18 cellular contexts compared by ENCODE assay signal in the genomic region with DNA sequence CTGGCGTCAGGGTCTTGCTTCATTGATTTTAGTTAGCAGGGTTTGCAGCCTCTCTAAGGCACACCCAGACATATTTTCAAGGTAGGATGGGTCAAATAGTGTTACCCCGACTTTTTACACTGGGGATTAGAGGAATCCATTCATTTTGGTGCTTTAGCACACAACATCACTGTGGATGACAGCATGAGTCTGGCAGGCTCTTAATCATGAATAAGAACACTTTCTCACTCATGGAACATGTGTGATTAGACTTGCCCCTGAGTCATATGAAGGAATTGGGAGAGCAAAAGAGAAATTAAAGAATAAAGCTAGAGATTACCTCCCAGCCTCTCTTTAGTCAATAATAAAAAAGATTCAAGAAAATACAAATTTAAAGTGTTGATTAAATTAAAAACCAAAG.
"Had no signal": no experiment of that assay in that cellular context is flagged by ENCODE, and none has a peak within 500 bp of the region (broad histone marks: within the 10 kb centered on the region; RNA-seq: fewer than 3 reads in every experiment).

No MANE protein-coding gene starts in this region.

- H3K36me3 Mint-ChIP-seq: activated CD4-positive, alpha-beta memory T cell treated with anti-CD3 and anti-CD28 coated beads for 36 hours; activated naive CD8-positive, alpha-beta T cell treated with anti-CD3 and anti-CD28 coated beads for 36 hours; immature natural killer cell; memory B cell; natural killer cell treated with Interleukin-12 subunit alpha and Interleukin-12 subunit beta and Interleukin-15 and Interleukin-18, amount 100 ng/mL, for 72 hours; stimulated activated memory B cell treated with anti-CD40 and anti-IgM and Interleukin-4, amounts not matched to agents 10 μg/mL and 1 μg/mL and 100 μg/mL, for 72 hours had no signal

- H3K27me3 Mint-ChIP-seq: activated CD4-positive, alpha-beta memory T cell treated with anti-CD3 and anti-CD28 coated beads for 36 hours; activated naive CD8-positive, alpha-beta T cell treated with anti-CD3 and anti-CD28 coated beads for 36 hours; memory B cell; natural killer cell treated with Interleukin-12 subunit alpha and Interleukin-12 subunit beta and Interleukin-15 and Interleukin-18, amount 100 ng/mL, for 72 hours; progenitor cell of endocrine pancreas; stimulated activated memory B cell treated with anti-CD40 and anti-IgM and Interleukin-4, amounts not matched to agents 10 μg/mL and 1 μg/mL and 100 μg/mL, for 72 hours had no signal

- H3K4me1 Mint-ChIP-seq: activated naive CD8-positive, alpha-beta T cell treated with anti-CD3 and anti-CD28 coated beads for 36 hours; immature natural killer cell; memory B cell; stimulated activated memory B cell treated with anti-CD40 and anti-IgM and Interleukin-4, amounts not matched to agents 10 μg/mL and 1 μg/mL and 100 μg/mL, for 72 hours had no signal

- H3K4me3 ChIP-seq: left lung had no signal

- H3K27me3 ChIP-seq: left lung had no signal

- H3K4me3 Mint-ChIP-seq: activated CD4-positive, alpha-beta memory T cell treated with anti-CD3 and anti-CD28 coated beads for 36 hours; activated naive CD8-positive, alpha-beta T cell treated with anti-CD3 and anti-CD28 coated beads for 36 hours; immature natural killer cell; memory B cell; natural killer cell treated with Interleukin-12 subunit alpha and Interleukin-12 subunit beta and Interleukin-15 and Interleukin-18, amount 100 ng/mL, for 72 hours; stimulated activated memory B cell treated with anti-CD40 and anti-IgM and Interleukin-4, amounts not matched to agents 10 μg/mL and 1 μg/mL and 100 μg/mL, for 72 hours had no signal

- ATAC-seq: left lung; natural killer cell treated with Interleukin-12 subunit alpha and Interleukin-12 subunit beta and Interleukin-15 and Interleukin-18, amount 100 ng/mL, for 72 hours; right cardiac atrium; stimulated activated memory B cell treated with anti-CD40 and anti-IgM and Interleukin-4, amounts not matched to agents 10 μg/mL and 1 μg/mL and 100 μg/mL, for 72 hours had no signal

- FAIRE-seq: small intestine had no signal

- DNase-seq: activated CD4-positive, alpha-beta memory T cell treated with anti-CD3 and anti-CD28 coated beads for 36 hours; activated gamma-delta T cell treated with Interleukin-2 at 50 U/mL for 16 hours; activated naive CD8-positive, alpha-beta T cell treated with anti-CD3 and anti-CD28 coated beads for 36 hours; activated T-cell treated with anti-CD3 and anti-CD28 coated beads, Interleukin-2, amount 50 U/mL, for 48 hours; anterior cingulate cortex; immature natural killer cell; left lung; nucleus accumbens; right cardiac atrium; small intestine; substantia nigra; SW 1271; trophoblast cell had no signal

- H3K9me3 Mint-ChIP-seq: activated naive CD8-positive, alpha-beta T cell treated with anti-CD3 and anti-CD28 coated beads for 36 hours; memory B cell had no signal

- H3K36me3 ChIP-seq: left lung had no signal

- H3K27ac ChIP-seq: left lung, VCaP had no signal

- H3K27ac Mint-ChIP-seq: activated CD4-positive, alpha-beta memory T cell treated with anti-CD3 and anti-CD28 coated beads for 36 hours; activated naive CD8-positive, alpha-beta T cell treated with anti-CD3 and anti-CD28 coated beads for 36 hours; immature natural killer cell; memory B cell; natural killer cell treated with Interleukin-12 subunit alpha and Interleukin-12 subunit beta and Interleukin-15 and Interleukin-18, amount 100 ng/mL, for 72 hours; progenitor cell of endocrine pancreas; stimulated activated memory B cell treated with anti-CD40 and anti-IgM and Interleukin-4, amounts not matched to agents 10 μg/mL and 1 μg/mL and 100 μg/mL, for 72 hours had no signal
